Comparison of ENCODE assay signal across 8 cellular contexts in genomic region chr11:75583710-75584658, GRCh38. TPM values are rescaled to one million over a fixed set of nuclear protein-coding genes. Genes with fewer than 3 reads are reported as not detected.
DNase-seq lines count a peak whose midpoint lies in the region; ATAC-seq and TF ChIP-seq lines count a peak whose summit lies in the region.

No MANE protein-coding gene starts in this region.

- no peak overlapping the region for H3K27ac Mint-ChIP-seq in activated CD4-positive, alpha-beta memory T cell treated with anti-CD3 and anti-CD28 coated beads, Interleukin-2, amount 10 ng/mL, durations not matched to agents 7 days and 5 days

- no peaks in the 10 kb centered on the region for H3K27me3 ChIP-seq in KMS-11 (ENCODE audit: insufficient read depth, low read depth)
- no peaks in the 10 kb centered on the region for H3K27me3 ChIP-seq in muscle layer of colon (ENCODE audit: control insufficient read depth in 1 of 2, insufficient read depth in 2 of 2, low read length in 2 of 2)

- 18% methylated on average over 42 of the region's 42 CpGs for WGBS in urinary bladder

- peaks cover 28% of the 10 kb centered on the region for H3K4me1 Mint-ChIP-seq in activated CD4-positive, alpha-beta memory T cell treated with anti-CD3 and anti-CD28 coated beads, Interleukin-2, amount 10 ng/mL, durations not matched to agents 7 days and 5 days

- peak overlapping the region; percentile 79 for H3K4me3 Mint-ChIP-seq in activated CD4-positive, alpha-beta memory T cell treated with anti-CD3 and anti-CD28 coated beads, Interleukin-2, amount 10 ng/mL, durations not matched to agents 7 days and 5 days

- H3K9ac ChIP-seq in KMS-11 (peak overlapping the region; percentile 63), muscle layer of colon (ENCODE audit: low read length) (peak overlapping the region; percentile 85)

- no peaks in the 10 kb centered on the region for H3K79me2 ChIP-seq in KMS-11 (ENCODE audit: insufficient read depth, low read depth)

- H3K4me1 ChIP-seq in KMS-11 (ENCODE audit: low read depth, poor library complexity, severe bottlenecking), result peaks cover 5% of the 10 kb centered on the region
- H3K4me1 ChIP-seq in muscle layer of colon (ENCODE audit: insufficient read depth, low read length), result peaks cover 12% of the 10 kb centered on the region
- H3K4me1 ChIP-seq in urinary bladder (ENCODE audit: insufficient read depth), result no peaks in the 10 kb centered on the region

- no peak for ATAC-seq in HG03378 (IDR thresholded peaks at IDR 0.05; ENCODE audit: unreplicated experiment)
- no peak for ATAC-seq in HG02678 (IDR thresholded peaks at IDR 0.05; ENCODE audit: unreplicated experiment)

- no peaks in the 10 kb centered on the region for H3K36me3 ChIP-seq in KMS-11 (ENCODE audit: insufficient read depth)
- H3K36me3 ChIP-seq in muscle layer of colon (ENCODE audit: insufficient read depth, low read length), result no peaks in the 10 kb centered on the region
- H3K36me3 ChIP-seq in urinary bladder (ENCODE audit: insufficient read depth), result no peaks in the 10 kb centered on the region

- H3K9me3 Mint-ChIP-seq in activated CD4-positive, alpha-beta memory T cell treated with anti-CD3 and anti-CD28 coated beads, Interleukin-2, amount 10 ng/mL, durations not matched to agents 7 days and 5 days, result no peaks in the 10 kb centered on the region

- H3K27me3 Mint-ChIP-seq in activated CD4-positive, alpha-beta memory T cell treated with anti-CD3 and anti-CD28 coated beads, Interleukin-2, amount 10 ng/mL, durations not matched to agents 7 days and 5 days, result peaks cover 2% of the 10 kb centered on the region

- TF ChIP-seq CTCF in KMS-11 (conservative IDR thresholded peaks at IDR 0.05; ENCODE audit: low read depth, low read length) (no peak), fibroblast of pulmonary artery (IDR thresholded peaks at IDR 0.05; ENCODE audit: low read length, missing control alignments) (no peak)

- H3K4me3 ChIP-seq in KMS-11 (IDR thresholded peaks at IDR 0.05; ENCODE audit: insufficient read depth, low read depth, low read length) (no peak overlapping the region), fibroblast of pulmonary artery (replicated peaks; ENCODE audit: low read depth, low read length) (peak overlapping the region; percentile 61), muscle layer of colon (ENCODE audit: low read depth in 1 of 2, low read length in 2 of 2) (peak overlapping the region; percentile 84 to 90), urinary bladder (ENCODE audit: low read depth, low read length) (peak overlapping the region; percentile 67)

- H4K20me1 ChIP-seq in KMS-11 (ENCODE audit: insufficient read depth), result no peaks in the 10 kb centered on the region

- peak overlapping the region; percentile 98 for H2AFZ ChIP-seq in KMS-11 (ENCODE audit: low read depth)

- DNase-seq in G401 (ENCODE audit: low spot score) (peak; percentile 76), fibroblast of pulmonary artery (ENCODE audit: low read depth) (peak; percentile 62)
- DNase-seq in activated CD4-positive, alpha-beta memory T cell treated with anti-CD3 and anti-CD28 coated beads, Interleukin-2, amount 10 ng/mL, durations not matched to agents 7 days and 5 days, result peak; percentile 25

- H3K4me2 ChIP-seq in KMS-11, result peak overlapping the region; percentile 67; the same call in 1 of the 2 replicates

- no peak overlapping the region for H3K27ac ChIP-seq in KMS-11
- H3K27ac ChIP-seq in muscle layer of colon (ENCODE audit: low read depth, low read length), result peak overlapping the region; percentile 83
- peak overlapping the region; percentile 97 for H3K27ac ChIP-seq in urinary bladder (ENCODE audit: low read depth)

- H3K9me3 ChIP-seq in muscle layer of colon (ENCODE audit: low read length), result no peaks in the 10 kb centered on the region

- no peaks in the 10 kb centered on the region for H3K36me3 Mint-ChIP-seq in activated CD4-positive, alpha-beta memory T cell treated with anti-CD3 and anti-CD28 coated beads, Interleukin-2, amount 10 ng/mL, durations not matched to agents 7 days and 5 days (ENCODE audit: low read depth)

- POLR2A ChIA-PET in activated CD4-positive, alpha-beta memory T cell treated with anti-CD3 and anti-CD28 coated beads, Interleukin-2, amount 10 ng/mL, durations not matched to agents 7 days and 5 days (lab: Charles Lee), result interaction anchor here (1.1 to 2.0 kb wide), 3 partner anchors 8 to 50 kb away, joined by 3 to 7 read pairs (median 3); no protein-coding TSS in a partner anchor

- CTCF ChIA-PET in activated CD4-positive, alpha-beta memory T cell treated with anti-CD3 and anti-CD28 coated beads, Interleukin-2, amount 10 ng/mL, durations not matched to agents 7 days and 5 days (lab: Charles Lee), result interaction anchor here (1.1 kb wide), 2 partner anchors 11 to 22 kb away, joined by 3 to 4 read pairs; partner anchors contain the start of gene SERPINH1

- in situ Hi-C loops in G401 (cut with HindIII; ENCODE audit: low sequenced_read_pairs), result no loop called here

RNA-seq across cellular contexts. Expression of gene SERPINH1, which starts 21.9 kb away (rescaled TPM):
- total RNA-seq in G401 (2014; rRNA removed; shearing (Covaris generic)), result 721 and 818 TPM in 2 replicates
- 10 to 100 TPM; 12.2 to 13.3 TPM for total RNA-seq in activated CD4-positive, alpha-beta memory T cell treated with anti-CD3 and anti-CD28 coated beads, Interleukin-2, amount 10 ng/mL, durations not matched to agents 7 days and 5 days
- 489 TPM for total RNA-seq in urinary bladder
- 217 TPM for polyA plus RNA-seq in urinary bladder

RNA-seq across cellular contexts. Expression of gene GDPD5, which starts 58.2 kb away (rescaled TPM):
- total RNA-seq in G401 (2014; rRNA removed; shearing (Covaris generic)), result 4.6 and 10.8 TPM in 2 replicates
- total RNA-seq in activated CD4-positive, alpha-beta memory T cell treated with anti-CD3 and anti-CD28 coated beads, Interleukin-2, amount 10 ng/mL, durations not matched to agents 7 days and 5 days, result 100 to 1,000 TPM; 107 to 109 TPM
- 8.7 TPM for total RNA-seq in urinary bladder
- polyA plus RNA-seq in urinary bladder, result 17.9 TPM

Comparison
In these comparisons a context has a peak if more than half of its experiments do, and no peak if none do; other contexts are left out.
1. DNase-seq: peak in every context shown above with its lines; median percentile 76 in G401; 62 in fibroblast of pulmonary artery; 25 in activated CD4-positive, alpha-beta memory T cell treated with anti-CD3 and anti-CD28 coated beads, Interleukin-2, amount 10 ng/mL, durations not matched to agents 7 days and 5 days.
2. RNA of gene SERPINH1, which starts 21.9 kb away (total RNA-seq): 721 to 818 TPM in G401 and 489 TPM in urinary bladder (single experiment); 12.2 to 13.3 TPM in activated CD4-positive, alpha-beta memory T cell treated with anti-CD3 and anti-CD28 coated beads, Interleukin-2, amount 10 ng/mL, durations not matched to agents 7 days and 5 days; every median in the first group is over 10 times any median in the second.